ENCODE assay signal across 15 cellular contexts in the genomic region with DNA sequence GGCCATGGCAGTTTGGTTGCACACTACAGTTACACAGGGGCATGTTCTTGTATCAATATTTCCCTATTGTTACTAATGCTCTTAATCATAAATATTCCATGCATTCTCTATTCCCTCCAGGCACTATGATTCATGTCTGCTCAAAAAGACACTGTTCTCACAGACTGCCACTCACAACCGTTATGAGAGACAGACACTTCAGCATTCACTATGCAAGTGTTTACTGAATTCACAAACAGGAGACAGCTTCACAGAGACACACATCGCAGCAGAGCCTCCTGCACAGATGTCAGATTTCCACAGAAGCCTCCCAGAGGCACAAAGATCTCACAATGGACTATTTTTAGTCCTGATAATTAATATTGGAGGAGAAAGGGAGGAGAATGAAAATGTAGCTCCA.
"Had no signal": no experiment of that assay in that cellular context is flagged by ENCODE, and none has a peak within 500 bp of the region (broad histone marks: within the 10 kb centered on the region; RNA-seq: fewer than 3 reads in every experiment).

No MANE protein-coding gene starts in this region.

- H3K27me3 Mint-ChIP-seq: activated CD4-positive, alpha-beta T cell treated with anti-CD3 and anti-CD28 coated beads, Interleukin-2, amount 10 ng/mL, durations not matched to agents 7 days and 5 days; natural killer cell treated with Interleukin-12 subunit alpha and Interleukin-12 subunit beta and Interleukin-15 and Interleukin-18, amount 100 ng/mL, for 72 hours had no signal

- H3K4me1 Mint-ChIP-seq: activated CD4-positive, alpha-beta T cell treated with anti-CD3 and anti-CD28 coated beads, Interleukin-2, amount 10 ng/mL, durations not matched to agents 7 days and 5 days; activated naive CD8-positive, alpha-beta T cell treated with anti-CD3 and anti-CD28 coated beads, Interleukin-2, amount 50 U/mL, for 24 hours; activated T-helper 17 cell treated with anti-CD3 and anti-CD28 coated beads, Interleukin-2, amount 50 U/mL, for 72 hours; immature natural killer cell had no signal

- H3K4me1 ChIP-seq: ascending aorta, colonic mucosa, sigmoid colon, stomach had no signal

- H3K27me3 ChIP-seq: ascending aorta, colonic mucosa, spleen, stomach had no signal

- H3K27ac ChIP-seq: ascending aorta, colonic mucosa, sigmoid colon, spleen, stomach, thoracic aorta had no signal

- H3K4me3 Mint-ChIP-seq: activated CD4-positive, alpha-beta T cell treated with anti-CD3 and anti-CD28 coated beads, Interleukin-2, amount 10 ng/mL, durations not matched to agents 7 days and 5 days; activated naive CD8-positive, alpha-beta T cell treated with anti-CD3 and anti-CD28 coated beads, Interleukin-2, amount 50 U/mL, for 24 hours; activated T-helper 17 cell treated with anti-CD3 and anti-CD28 coated beads, Interleukin-2, amount 50 U/mL, for 72 hours; immature natural killer cell; natural killer cell treated with Interleukin-12 subunit alpha and Interleukin-12 subunit beta and Interleukin-15 and Interleukin-18, amount 100 ng/mL, for 72 hours had no signal

- H3K4me3 ChIP-seq: ascending aorta, colonic mucosa, sigmoid colon, spleen, stomach, thoracic aorta had no signal

- H3K36me3 Mint-ChIP-seq: immature natural killer cell; natural killer cell treated with Interleukin-12 subunit alpha and Interleukin-12 subunit beta and Interleukin-15 and Interleukin-18, amount 100 ng/mL, for 72 hours had no signal

- DNase-seq: activated CD4-positive, alpha-beta T cell treated with anti-CD3 and anti-CD28 coated beads, Interleukin-2, amount 10 ng/mL, durations not matched to agents 7 days and 5 days; activated CD4-positive, CD25-positive, alpha-beta regulatory T cell; activated naive CD4-positive, alpha-beta T cell treated with Interleukin-2 at 50 U/mL for 16 hours; activated naive CD8-positive, alpha-beta T cell treated with anti-CD3 and anti-CD28 coated beads, Interleukin-2, amount 50 U/mL, for 24 hours; activated T-cell treated with anti-CD3 and anti-CD28 coated beads for 4 hours; colonic mucosa; immature natural killer cell; sigmoid colon; spleen; stomach had no signal

- ATAC-seq: activated naive CD8-positive, alpha-beta T cell treated with anti-CD3 and anti-CD28 coated beads, Interleukin-2, amount 50 U/mL, for 24 hours; activated T-helper 17 cell treated with anti-CD3 and anti-CD28 coated beads, Interleukin-2, amount 50 U/mL, for 72 hours; esophagus mucosa; natural killer cell treated with Interleukin-12 subunit alpha and Interleukin-12 subunit beta and Interleukin-15 and Interleukin-18, amount 100 ng/mL, for 72 hours had no signal

- H3K9me3 ChIP-seq: ascending aorta, colonic mucosa, sigmoid colon, spleen, stomach, thoracic aorta had no signal

- H3K9me3 Mint-ChIP-seq: activated CD4-positive, alpha-beta T cell treated with anti-CD3 and anti-CD28 coated beads, Interleukin-2, amount 10 ng/mL, durations not matched to agents 7 days and 5 days; activated naive CD8-positive, alpha-beta T cell treated with anti-CD3 and anti-CD28 coated beads, Interleukin-2, amount 50 U/mL, for 24 hours; activated T-helper 17 cell treated with anti-CD3 and anti-CD28 coated beads, Interleukin-2, amount 50 U/mL, for 72 hours had no signal

- H3K36me3 ChIP-seq: ascending aorta, colonic mucosa, sigmoid colon, spleen, stomach, thoracic aorta had no signal
